In the genomic region with DNA sequence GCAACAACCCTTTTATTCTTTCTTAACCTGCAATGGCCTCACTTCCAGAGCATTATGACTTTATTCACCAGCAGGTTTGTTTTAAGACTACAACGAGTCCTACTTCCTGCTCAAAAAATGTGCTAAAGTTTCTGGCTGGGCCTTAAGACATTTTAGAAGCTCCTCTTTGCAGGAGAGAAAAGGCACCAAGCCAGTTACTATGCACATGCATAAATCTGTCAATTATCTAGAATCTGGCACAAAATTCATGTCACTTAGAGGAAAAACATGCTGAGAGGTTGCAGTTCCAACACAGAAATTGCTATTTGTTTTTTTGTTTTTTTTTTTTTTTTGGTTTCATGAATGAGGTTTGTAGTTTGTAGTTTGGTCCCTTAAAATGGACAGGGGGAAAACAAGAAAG, we compare ENCODE assay signal across 16 cellular contexts.
"Had no signal": no experiment of that assay in that cellular context is flagged by ENCODE, and none has a peak within 500 bp of the region (broad histone marks: within the 10 kb centered on the region; RNA-seq: fewer than 3 reads in every experiment).

No MANE protein-coding gene starts in this region.

- ATAC-seq: left ventricle myocardium superior; natural killer cell; stimulated activated naive CD8-positive, alpha-beta T cell treated with anti-CD3 and anti-CD28 coated beads, Interleukin-15, amount 100 ng/mL, for 72 hours; T-helper 17 cell had no signal

- H3K27me3 ChIP-seq: esophagus squamous epithelium, ovary, sigmoid colon, testis, upper lobe of left lung had no signal

- H3K36me3 ChIP-seq: esophagus squamous epithelium, ovary, sigmoid colon, upper lobe of left lung had no signal

- DNase-seq: activated CD4-positive, alpha-beta memory T cell treated with anti-CD3 and anti-CD28 coated beads, Interleukin-2, amount 10 ng/mL, durations not matched to agents 7 days and 5 days; activated CD4-positive, alpha-beta T cell treated with anti-CD3 and anti-CD28 coated beads for 4 hours; activated naive CD4-positive, alpha-beta T cell treated with anti-CD3 and anti-CD28 coated beads, Interleukin-2, amount 10 ng/mL, durations not matched to agents 7 days and 5 days; activated T-cell treated with anti-CD3 and anti-CD28 coated beads, Interleukin-2, amount 50 U/mL, for 24 hours; caudate nucleus; esophagus squamous epithelium; foreskin melanocyte; left ventricle myocardium superior; natural killer cell; ovary; sigmoid colon; stimulated activated CD4-positive, alpha-beta T cell treated with anti-CD3 and anti-CD28 coated beads, Interleukin-1b, Interleukin-23, amount 100 ng/mL, for 48 hours; stimulated activated naive CD8-positive, alpha-beta T cell treated with anti-CD3 and anti-CD28 coated beads, Interleukin-15, amount 100 ng/mL, for 72 hours; T-helper 17 cell; testis; upper lobe of left lung had no signal

- H3K27ac ChIP-seq: esophagus squamous epithelium, ovary, sigmoid colon, testis, upper lobe of left lung had no signal

- H3K4me3 ChIP-seq: esophagus squamous epithelium, ovary, sigmoid colon, testis, upper lobe of left lung had no signal

- H3K4me1 ChIP-seq: esophagus squamous epithelium, testis, upper lobe of left lung had no signal

- H3K9me3 ChIP-seq: esophagus squamous epithelium, ovary, sigmoid colon, testis had no signal
